ENCODE assay signal across 36 cellular contexts in the genomic region with DNA sequence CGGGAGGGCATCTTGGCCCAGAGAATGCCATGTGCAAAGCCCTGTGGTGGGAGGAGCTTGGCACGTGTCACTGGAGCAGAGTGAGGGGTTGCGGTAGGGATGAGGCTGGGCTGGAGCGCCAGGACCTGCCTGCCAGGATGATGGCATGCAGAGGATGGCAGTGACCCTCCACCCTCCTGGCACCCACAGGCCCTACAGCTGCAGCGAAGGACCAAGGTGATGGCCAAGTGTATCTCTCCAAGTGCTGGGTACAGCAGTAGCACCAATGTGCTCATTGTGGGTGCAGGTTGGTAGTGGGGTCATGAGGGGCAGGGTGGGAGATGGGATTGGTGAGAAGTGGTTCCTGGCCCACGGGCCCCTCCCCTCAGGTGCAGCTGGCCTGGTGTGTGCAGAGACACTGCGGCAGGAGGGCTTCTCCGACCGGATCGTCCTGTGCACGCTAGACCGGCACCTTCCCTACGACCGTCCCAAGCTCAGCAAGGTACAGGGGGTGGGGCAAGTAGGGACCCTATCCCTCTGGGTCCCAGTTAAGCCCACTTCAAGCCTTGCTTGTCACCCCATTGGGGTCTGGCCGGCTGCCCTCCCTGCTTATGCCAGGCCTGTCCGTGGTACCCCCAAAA. TPM values are rescaled to one million over a fixed set of nuclear protein-coding genes. Genes with fewer than 3 reads are reported as not detected.
"Had no signal": no experiment of that assay in that cellular context is flagged by ENCODE, and none has a peak within 500 bp of the region (broad histone marks: within the 10 kb centered on the region; RNA-seq: fewer than 3 reads in every experiment).

No MANE protein-coding gene starts in this region.

- H3K9me3 ChIP-seq: body of pancreas, breast epithelium had no signal

- H3K27ac Mint-ChIP-seq: activated CD4-positive, alpha-beta T cell treated with anti-CD3 and anti-CD28 coated beads for 36 hours; activated CD4-positive, alpha-beta T cell treated with anti-CD3 and anti-CD28 coated beads, Interleukin-2, amount 10 ng/mL, durations not matched to agents 7 days and 5 days; activated CD8-positive, alpha-beta T cell treated with anti-CD3 and anti-CD28 coated beads, Interleukin-2, amount 10 ng/mL, durations not matched to agents 7 days and 5 days; activated naive CD4-positive, alpha-beta T cell treated with anti-CD3 and anti-CD28 coated beads for 36 hours; activated naive CD4-positive, alpha-beta T cell treated with anti-CD3 and anti-CD28 coated beads, Interleukin-2, amount 50 U/mL, for 72 hours; activated T-cell treated with anti-CD3 and anti-CD28 coated beads, Interleukin-2, amount 50 U/mL, for 24 hours; activated T-helper 2 cell treated with anti-CD3 and anti-CD28 coated beads, Interferon-gamma antibody, Interleukin-2, Interleukin-4, amounts not matched to agents 10 μg/mL and 5 μg/mL and 100 μg/mL, durations not matched to agents 14 hours and 24 hours and 36 hours had no signal

- H3K4me1 ChIP-seq: breast epithelium had no signal

- H3K27me3 Mint-ChIP-seq: activated CD4-positive, alpha-beta T cell treated with anti-CD3 and anti-CD28 coated beads for 36 hours; activated CD4-positive, alpha-beta T cell treated with anti-CD3 and anti-CD28 coated beads, Interleukin-2, amount 10 ng/mL, durations not matched to agents 7 days and 5 days; activated T-cell treated with anti-CD3 and anti-CD28 coated beads, Interleukin-2, amount 50 U/mL, for 24 hours had no signal

- H3K9me3 Mint-ChIP-seq: activated T-cell treated with anti-CD3 and anti-CD28 coated beads, Interleukin-2, amount 50 U/mL, for 24 hours had no signal

- ATAC-seq: activated CD4-positive, alpha-beta T cell treated with anti-CD3 and anti-CD28 coated beads for 36 hours; activated CD4-positive, CD25-positive, alpha-beta regulatory T cell treated with anti-CD3 and anti-CD28 coated beads, Interleukin-2, amount 50 U/mL, for 24 hours; activated CD8-positive, alpha-beta T cell treated with anti-CD3 and anti-CD28 coated beads, Interleukin-2, amount 10 ng/mL, durations not matched to agents 7 days and 5 days; activated naive CD4-positive, alpha-beta T cell treated with anti-CD3 and anti-CD28 coated beads, Interleukin-2, amount 50 U/mL, for 72 hours; body of pancreas had no signal

- H3K4me3 ChIP-seq: adrenal gland, body of pancreas, breast epithelium, MG63, PC-9 had no signal

- DNase-seq: activated CD4-positive, alpha-beta T cell treated with anti-CD3 and anti-CD28 coated beads for 36 hours; activated CD4-positive, alpha-beta T cell treated with anti-CD3 and anti-CD28 coated beads, Interleukin-2, amount 10 ng/mL, durations not matched to agents 7 days and 5 days; activated CD4-positive, alpha-beta T cell treated with anti-CD3 and anti-CD28 coated beads, Interleukin-2, amount 50 U/mL, for 48 hours; activated CD8-positive, alpha-beta T cell treated with anti-CD3 and anti-CD28 coated beads, Interleukin-2, amount 10 ng/mL, durations not matched to agents 7 days and 5 days; activated gamma-delta T cell treated with Interleukin-2 at 50 U/mL for 16 hours; activated naive CD4-positive, alpha-beta T cell treated with anti-CD3 and anti-CD28 coated beads for 36 hours; activated T-cell treated with anti-CD3 and anti-CD28 coated beads, Interleukin-2, amount 50 U/mL, for 24 hours; adrenal gland; body of pancreas; central memory CD4-positive, alpha-beta T cell; Kasumi-1; KG1; MG63; NCI-H1048; NCI-H1105 treated with DMSO at 0.1 percent for 48 hours; NCI-H1436; NCI-H1694; NCI-H1930; NCI-H2107; NCI-H226; NCI-H446 treated with DMSO at 0.1 percent for 48 hours; NCI-H524; NCI-H69; NCI-H82; NK-92 treated with Interleukin-12 subunit alpha and Interleukin-12 subunit beta, amount 100 ng/mL, for 24 hours; PC-9; Right ventricle myocardium superior; SW 1271; T-helper 1 cell; T1000 had no signal

- H3K27me3 ChIP-seq: adrenal gland, body of pancreas, breast epithelium, MG63 had no signal

- H3K36me3 ChIP-seq: adrenal gland, breast epithelium, MG63 had no signal

- H2AFZ ChIP-seq: PC-9 had no signal

- H3K27ac ChIP-seq: adrenal gland, body of pancreas, breast epithelium, PC-9, RWPE1 had no signal

- H3K4me3 Mint-ChIP-seq: activated CD4-positive, alpha-beta T cell treated with anti-CD3 and anti-CD28 coated beads for 36 hours; activated CD4-positive, alpha-beta T cell treated with anti-CD3 and anti-CD28 coated beads, Interleukin-2, amount 10 ng/mL, durations not matched to agents 7 days and 5 days; activated CD8-positive, alpha-beta T cell treated with anti-CD3 and anti-CD28 coated beads, Interleukin-2, amount 10 ng/mL, durations not matched to agents 7 days and 5 days; activated naive CD4-positive, alpha-beta T cell treated with anti-CD3 and anti-CD28 coated beads for 36 hours; activated T-cell treated with anti-CD3 and anti-CD28 coated beads, Interleukin-2, amount 50 U/mL, for 24 hours; IgD-negative memory B cell had no signal

- H3K4me2 ChIP-seq: PC-9 had no signal

RNA-seq across cellular contexts. Expression of a gene that starts 40.5 kb away (rescaled TPM):
- total RNA-seq: body of pancreas had no signal
- polyA plus RNA-seq: IgD-negative memory B cell had no signal
